ENCODE assay signal across 20 cellular contexts in the genomic region with DNA sequence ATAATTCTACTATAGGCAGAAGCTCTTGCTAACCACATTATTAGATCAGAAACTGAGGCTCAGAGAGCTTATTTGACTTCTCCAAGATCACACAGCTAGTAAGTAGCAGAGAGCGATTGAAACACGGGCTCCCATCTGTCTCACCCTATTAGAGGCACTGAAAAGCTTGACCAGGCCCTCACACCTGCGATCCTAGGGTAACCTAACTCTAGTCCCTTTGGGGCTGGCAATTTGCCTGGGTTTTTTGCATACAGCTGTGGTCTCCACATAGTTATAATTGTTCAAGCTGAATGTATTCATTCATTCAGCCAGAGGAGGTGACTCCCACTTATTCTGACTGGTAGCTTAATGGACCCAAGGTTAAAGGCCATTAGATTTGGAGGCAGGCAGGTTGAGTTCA.
"Had no signal": no experiment of that assay in that cellular context is flagged by ENCODE, and none has a peak within 500 bp of the region (broad histone marks: within the 10 kb centered on the region; RNA-seq: fewer than 3 reads in every experiment).

No MANE protein-coding gene starts in this region.

- ATAC-seq: heart left ventricle; left colon; left ventricle myocardium superior; natural killer cell treated with Interleukin-12 subunit alpha and Interleukin-12 subunit beta and Interleukin-15 and Interleukin-18, amount 100 ng/mL, for 72 hours; pancreas; right cardiac atrium; stimulated activated effector memory CD8-positive, alpha-beta T cell treated with anti-CD3 and anti-CD28 coated beads, Interleukin-12 subunit alpha, Interleukin-12 subunit beta, amount 100 ng/mL, for 72 hours; upper lobe of right lung had no signal

- H3K9me3 ChIP-seq: heart left ventricle, pancreas, tibial nerve, upper lobe of right lung, vagina had no signal

- H2AFZ ChIP-seq: neural progenitor cell had no signal

- H3K27me3 ChIP-seq: heart left ventricle, neural progenitor cell, pancreas, tibial nerve, upper lobe of right lung, vagina had no signal

- H3K4me3 ChIP-seq: dorsolateral prefrontal cortex, heart left ventricle, lung, neural progenitor cell, pancreas, tibial nerve, upper lobe of right lung, vagina had no signal

- H3K36me3 ChIP-seq: heart left ventricle, neural progenitor cell, pancreas, tibial nerve, upper lobe of right lung, vagina had no signal

- H3K4me1 ChIP-seq: heart left ventricle, neural progenitor cell, pancreas, upper lobe of right lung had no signal

- DNase-seq: dorsolateral prefrontal cortex; effector CD8-positive, alpha-beta T cell; heart left ventricle; hippocampal formation; left colon; left ventricle myocardium superior; mesenchymal stem cell; midbrain; occipital lobe; pancreas; right cardiac atrium; stimulated activated CD4-positive, alpha-beta T cell treated with anti-CD3 and anti-CD28 coated beads, Interleukin-4, amount 100 ng/mL, for 1 hour; stimulated activated CD8-positive, alpha-beta memory T cell treated with anti-CD3 and anti-CD28 coated beads, Interleukin-4, amount 100 ng/mL, for 48 hours; upper lobe of right lung had no signal

- H3K27ac ChIP-seq: dorsolateral prefrontal cortex, heart left ventricle, neural progenitor cell, pancreas, tibial nerve, upper lobe of right lung, vagina had no signal

- H3K4me2 ChIP-seq: neural progenitor cell had no signal

- H3K9ac ChIP-seq: neural progenitor cell had no signal
